Comparison of ENCODE assay signal across 20 cellular contexts in genomic region chr14:96805906-96806305, GRCh38. TPM values are rescaled to one million over a fixed set of nuclear protein-coding genes. Genes with fewer than 3 reads are reported as not detected.
DNase-seq lines count a peak whose midpoint lies in the region; ATAC-seq and TF ChIP-seq lines count a peak whose summit lies in the region.
"Had no signal": no experiment of that assay in that cellular context is flagged by ENCODE, and none has a peak within 500 bp of the region (broad histone marks: within the 10 kb centered on the region; RNA-seq: fewer than 3 reads in every experiment).

No MANE protein-coding gene starts in this region.

- H3K9me2 ChIP-seq in OCI-LY7 (ENCODE audit: insufficient read depth, low read length) = no peaks in the 10 kb centered on the region

- H3K36me3 ChIP-seq in MG63 (peaks cover 3% of the 10 kb centered on the region; the same call in 1 of the 2 replicates), SK-N-MC (ENCODE audit: insufficient read depth, low read length) (peaks cover 23% of the 10 kb centered on the region), left ventricle myocardium inferior (no peaks in the 10 kb centered on the region), OCI-LY7 (ENCODE audit: insufficient read depth, low read length) (peaks cover 44% of the 10 kb centered on the region), thyroid gland (no peaks in the 10 kb centered on the region)
- H3K36me3 ChIP-seq: brain microvascular endothelial cell, gastrocnemius medialis had no signal

- peaks cover 100% of the 10 kb centered on the region for H3K79me2 ChIP-seq in OCI-LY7 (ENCODE audit: insufficient read depth, low read depth, low read length)

- H3K27ac ChIP-seq in SK-N-MC (0 out of 2 replicates have a peak overlapping the region, but pooled peaks have one; percentile 35), left ventricle myocardium inferior (replicated peaks) (no peak overlapping the region), OCI-LY7 (ENCODE audit: low read depth, low read length, poor library complexity, severe bottlenecking) (no peak overlapping the region), thyroid gland (no peak overlapping the region)
- H3K27ac ChIP-seq: brain microvascular endothelial cell, gastrocnemius medialis, testis had no signal

- intact Hi-C loops in left ventricle myocardium inferior (cut with micrococcal nuclease) = no loop called here
- intact Hi-C loops in OCI-LY7 (cut with micrococcal nuclease; ENCODE audit: unreplicated experiment) = no loop called here
- intact Hi-C loops in thyroid gland (cut with DNase I) = no loop called here

- 80 to 90% methylated on average over 4 of the region's 4 CpGs for WGBS in thyroid gland, 2 donors

- no peak for TF ChIP-seq CTCF in left ventricle myocardium inferior (IDR thresholded peaks at IDR 0.05; ENCODE audit: borderline replicate concordance)
- no peak for TF ChIP-seq CTCF in OCI-LY7 (conservative IDR thresholded peaks at IDR 0.05; ENCODE audit: low read length)
- no peak for TF ChIP-seq CTCF in thyroid gland (IDR thresholded peaks at IDR 0.05)

- no peak overlapping the region for H3K4me2 ChIP-seq in OCI-LY7 (ENCODE audit: low read length)

- DNase-seq in Ammon's horn (ENCODE audit: low spot score) (peak; percentile 7), MG63 (peak; percentile 26), SK-N-MC (ENCODE audit: low read depth, low spot score) (no peak), left ventricle myocardium inferior (peak; percentile 20), OCI-LY7 (ENCODE audit: low spot score) (no peak), thyroid gland (no peak)
- DNase-seq in stimulated activated CD4-positive, alpha-beta T cell treated with anti-CD3 and anti-CD28 coated beads, Interleukin-1b, Interleukin-23, amount 100 ng/mL, for 48 hours = no peak
- DNase-seq: activated CD4-positive, alpha-beta T cell treated with anti-CD3 and anti-CD28 coated beads for 4 hours; activated effector memory CD4-positive, alpha-beta T cell treated with Interleukin-2 at 50 U/mL for 16 hours; activated naive CD8-positive, alpha-beta T cell treated with anti-CD3 and anti-CD28 coated beads, Interleukin-2, amount 50 U/mL, for 24 hours; brain microvascular endothelial cell; gastrocnemius medialis; NCI-H2081 treated with DMSO at 0.1 percent for 48 hours; NK-92 treated with Interleukin-12 subunit alpha and Interleukin-12 subunit beta, amount 100 ng/mL, for 24 hours; SW 1271; testis had no signal

- H3K9me3 ChIP-seq in MG63 (no peaks in the 10 kb centered on the region), SK-N-MC (ENCODE audit: low read depth, low read length) (no peaks in the 10 kb centered on the region), left ventricle myocardium inferior (replicated peaks) (no peaks in the 10 kb centered on the region), OCI-LY7 (ENCODE audit: low read length) (peaks cover 7% of the 10 kb centered on the region; the same call in 1 of the 2 replicates), thyroid gland (no peaks in the 10 kb centered on the region)
- H3K9me3 ChIP-seq: gastrocnemius medialis, testis had no signal

- POLR2A ChIA-PET in OCI-LY7 (lab: Charles Lee) = interaction anchor here (0.6 to 0.7 kb wide), 2 partner anchors 9 to 221 kb away, joined by 3 to 4 read pairs; no protein-coding TSS in a partner anchor

- no peak overlapping the region for H2AFZ ChIP-seq in OCI-LY7 (ENCODE audit: low read length)

- H4K20me1 ChIP-seq in OCI-LY7 (ENCODE audit: insufficient read depth, low read length) = peaks cover 32% of the 10 kb centered on the region

- H3K27me3 ChIP-seq in MG63 (no peaks in the 10 kb centered on the region), left ventricle myocardium inferior (ENCODE audit: low read depth) (no peaks in the 10 kb centered on the region), thyroid gland (no peaks in the 10 kb centered on the region)
- H3K27me3 ChIP-seq: brain microvascular endothelial cell, gastrocnemius medialis, testis had no signal

- TF ChIP-seq POLR2A in thyroid gland (IDR thresholded peaks at IDR 0.05) = no peak

- no peak for ATAC-seq in GM21529 (IDR thresholded peaks at IDR 0.05; ENCODE audit: unreplicated experiment)
- ATAC-seq: activated naive CD8-positive, alpha-beta T cell treated with anti-CD3 and anti-CD28 coated beads, Interleukin-2, amount 50 U/mL, for 24 hours; gastrocnemius medialis; left lobe of liver; sciatic nerve; stimulated activated effector memory CD8-positive, alpha-beta T cell treated with anti-CD3 and anti-CD28 coated beads, Interleukin-12 subunit alpha, Interleukin-12 subunit beta, amount 100 ng/mL, for 72 hours had no signal

- no TSS peak for BruUV-seq in OCI-LY7 (replicated peaks; lab: Mats Ljungman, UMichigan)

- H3K4me1 ChIP-seq in left ventricle myocardium inferior (peaks cover 18% of the 10 kb centered on the region), OCI-LY7 (ENCODE audit: insufficient read depth, low read length, poor library complexity, severe bottlenecking) (no peaks in the 10 kb centered on the region), thyroid gland (no peaks in the 10 kb centered on the region)
- H3K4me1 ChIP-seq: testis had no signal

- H3K9ac ChIP-seq in SK-N-MC (ENCODE audit: insufficient read length) = no peak overlapping the region

- H3K4me3 ChIP-seq in MG63 (no peak overlapping the region), SK-N-MC (no peak overlapping the region), left ventricle myocardium inferior (no peak overlapping the region), OCI-LY7 (ENCODE audit: low read depth, low read length, poor library complexity, severe bottlenecking) (no peak overlapping the region), thyroid gland (replicated peaks in 1 of 3) (no peak overlapping the region)
- H3K4me3 ChIP-seq: gastrocnemius medialis, testis had no signal

- CTCF ChIA-PET in OCI-LY7 (lab: Charles Lee; ENCODE audit: unreplicated experiment) = no interaction called here

RNA-seq across cellular contexts. Expression of gene VRK1, which starts 8.7 kb away (rescaled TPM):
- 34.0 and 74.9 TPM in 2 replicates for total RNA-seq in MG63 (2014; rRNA removed; shearing (Covaris generic); ENCODE audit: low replicate concordance)
- total RNA-seq in left ventricle myocardium inferior (6.5 TPM), OCI-LY7 (2022) (97.9 and 104 TPM in 2 replicates), thyroid gland (10 to 100 TPM; 10.1 to 44.4 (median 14.2) TPM)
- 83.0 and 97.5 TPM in 2 replicates for total RNA-seq in OCI-LY7 (2014; rRNA removed; shearing (Covaris generic))

Comparison
In these comparisons a context has a peak if more than half of its experiments do, and no peak if none do; other contexts are left out.
1. DNase-seq: peak in Ammon's horn (single experiment), MG63 (single experiment) and left ventricle myocardium inferior (single experiment); none in SK-N-MC (single experiment), OCI-LY7 (single experiment), thyroid gland (0 of 2) and stimulated activated CD4-positive, alpha-beta T cell treated with anti-CD3 and anti-CD28 coated beads, Interleukin-1b, Interleukin-23, amount 100 ng/mL, for 48 hours (single experiment).